In the genomic region with DNA sequence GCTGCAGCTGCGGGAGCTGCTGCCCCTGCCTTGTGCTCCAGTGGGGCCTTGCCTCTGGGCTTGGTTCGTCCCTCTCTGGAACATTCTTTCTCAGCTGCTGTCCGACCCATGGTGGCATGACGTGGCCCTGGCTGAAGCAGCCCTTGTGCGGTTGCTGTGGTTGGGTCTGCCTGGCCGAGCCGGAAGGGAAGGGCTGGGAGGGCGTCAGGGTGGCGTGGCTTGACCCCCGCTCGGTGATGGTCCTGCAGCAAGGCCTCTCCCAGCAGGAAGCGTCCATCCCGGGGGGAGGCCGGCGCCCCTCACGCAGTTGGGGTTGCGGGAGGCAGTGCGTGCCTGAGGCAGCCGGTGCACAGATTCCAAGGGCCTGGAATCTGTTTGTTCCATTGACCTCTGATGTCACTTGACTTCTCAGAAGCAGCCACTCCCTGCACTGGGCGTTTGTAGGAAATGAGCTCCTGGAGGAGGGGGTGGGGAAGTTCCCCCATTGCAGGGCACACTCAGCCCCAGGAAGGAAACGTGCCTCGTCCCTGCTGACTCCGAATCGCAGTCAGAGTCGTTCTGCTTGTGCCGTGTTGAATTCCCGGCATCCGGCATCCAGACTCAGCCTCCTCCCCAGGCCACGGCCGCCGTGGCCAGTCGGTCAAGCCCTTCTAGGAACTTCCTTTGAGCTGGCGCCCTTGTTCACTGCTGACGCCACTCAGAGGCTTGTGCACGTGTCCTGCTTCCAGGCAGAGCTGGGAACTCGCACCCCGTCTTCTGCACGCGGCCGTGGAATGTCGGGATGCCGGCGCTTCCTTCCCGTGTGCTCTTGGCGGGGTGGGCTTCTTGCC, we compare ENCODE assay signal across 1 cellular context.
TF ChIP-seq lines count a peak whose summit lies in the region.

No MANE protein-coding gene starts in this region.

TF ChIP-seq in GM23338, 12 proteins besides CTCF, POLR2A, EP300 and RAD21 (continued from another document):
- TF ChIP-seq, protein P1, sequence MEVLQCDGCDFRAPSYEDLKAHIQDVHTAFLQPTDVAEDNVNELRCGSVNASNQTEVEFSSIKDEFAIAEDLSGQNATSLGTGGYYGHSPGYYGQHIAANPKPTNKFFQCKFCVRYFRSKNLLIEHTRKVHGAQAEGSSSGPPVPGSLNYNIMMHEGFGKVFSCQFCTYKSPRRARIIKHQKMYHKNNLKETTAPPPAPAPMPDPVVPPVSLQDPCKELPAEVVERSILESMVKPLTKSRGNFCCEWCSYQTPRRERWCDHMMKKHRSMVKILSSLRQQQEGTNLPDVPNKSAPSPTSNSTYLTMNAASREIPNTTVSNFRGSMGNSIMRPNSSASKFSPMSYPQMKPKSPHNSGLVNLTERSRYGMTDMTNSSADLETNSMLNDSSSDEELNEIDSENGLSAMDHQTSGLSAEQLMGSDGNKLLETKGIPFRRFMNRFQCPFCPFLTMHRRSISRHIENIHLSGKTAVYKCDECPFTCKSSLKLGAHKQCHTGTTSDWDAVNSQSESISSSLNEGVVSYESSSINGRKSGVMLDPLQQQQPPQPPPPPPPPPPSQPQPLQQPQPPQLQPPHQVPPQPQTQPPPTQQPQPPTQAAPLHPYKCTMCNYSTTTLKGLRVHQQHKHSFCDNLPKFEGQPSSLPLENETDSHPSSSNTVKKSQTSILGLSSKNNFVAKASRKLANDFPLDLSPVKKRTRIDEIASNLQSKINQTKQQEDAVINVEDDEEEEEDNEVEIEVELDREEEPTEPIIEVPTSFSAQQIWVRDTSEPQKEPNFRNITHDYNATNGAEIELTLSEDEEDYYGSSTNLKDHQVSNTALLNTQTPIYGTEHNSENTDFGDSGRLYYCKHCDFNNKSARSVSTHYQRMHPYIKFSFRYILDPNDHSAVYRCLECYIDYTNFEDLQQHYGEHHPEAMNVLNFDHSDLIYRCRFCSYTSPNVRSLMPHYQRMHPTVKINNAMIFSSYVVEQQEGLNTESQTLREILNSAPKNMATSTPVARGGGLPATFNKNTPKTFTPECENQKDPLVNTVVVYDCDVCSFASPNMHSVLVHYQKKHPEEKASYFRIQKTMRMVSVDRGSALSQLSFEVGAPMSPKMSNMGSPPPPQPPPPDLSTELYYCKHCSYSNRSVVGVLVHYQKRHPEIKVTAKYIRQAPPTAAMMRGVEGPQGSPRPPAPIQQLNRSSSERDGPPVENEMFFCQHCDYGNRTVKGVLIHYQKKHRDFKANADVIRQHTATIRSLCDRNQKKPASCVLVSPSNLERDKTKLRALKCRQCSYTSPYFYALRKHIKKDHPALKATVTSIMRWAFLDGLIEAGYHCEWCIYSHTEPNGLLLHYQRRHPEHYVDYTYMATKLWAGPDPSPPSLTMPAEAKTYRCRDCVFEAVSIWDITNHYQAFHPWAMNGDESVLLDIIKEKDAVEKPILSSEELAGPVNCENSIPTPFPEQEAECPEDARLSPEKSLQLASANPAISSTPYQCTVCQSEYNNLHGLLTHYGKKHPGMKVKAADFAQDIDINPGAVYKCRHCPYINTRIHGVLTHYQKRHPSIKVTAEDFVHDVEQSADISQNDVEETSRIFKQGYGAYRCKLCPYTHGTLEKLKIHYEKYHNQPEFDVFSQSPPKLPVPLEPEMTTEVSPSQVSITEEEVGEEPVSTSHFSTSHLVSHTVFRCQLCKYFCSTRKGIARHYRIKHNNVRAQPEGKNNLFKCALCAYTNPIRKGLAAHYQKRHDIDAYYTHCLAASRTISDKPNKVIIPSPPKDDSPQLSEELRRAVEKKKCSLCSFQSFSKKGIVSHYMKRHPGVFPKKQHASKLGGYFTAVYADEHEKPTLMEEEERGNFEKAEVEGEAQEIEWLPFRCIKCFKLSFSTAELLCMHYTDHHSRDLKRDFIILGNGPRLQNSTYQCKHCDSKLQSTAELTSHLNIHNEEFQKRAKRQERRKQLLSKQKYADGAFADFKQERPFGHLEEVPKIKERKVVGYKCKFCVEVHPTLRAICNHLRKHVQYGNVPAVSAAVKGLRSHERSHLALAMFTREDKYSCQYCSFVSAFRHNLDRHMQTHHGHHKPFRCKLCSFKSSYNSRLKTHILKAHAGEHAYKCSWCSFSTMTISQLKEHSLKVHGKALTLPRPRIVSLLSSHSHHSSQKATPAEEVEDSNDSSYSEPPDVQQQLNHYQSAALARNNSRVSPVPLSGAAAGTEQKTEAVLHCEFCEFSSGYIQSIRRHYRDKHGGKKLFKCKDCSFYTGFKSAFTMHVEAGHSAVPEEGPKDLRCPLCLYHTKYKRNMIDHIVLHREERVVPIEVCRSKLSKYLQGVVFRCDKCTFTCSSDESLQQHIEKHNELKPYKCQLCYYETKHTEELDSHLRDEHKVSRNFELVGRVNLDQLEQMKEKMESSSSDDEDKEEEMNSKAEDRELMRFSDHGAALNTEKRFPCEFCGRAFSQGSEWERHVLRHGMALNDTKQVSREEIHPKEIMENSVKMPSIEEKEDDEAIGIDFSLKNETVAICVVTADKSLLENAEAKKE (CRISPR knock-in tag; IDR thresholded peaks at IDR 0.05) = no peak
